ENCODE assay signal across 8 cellular contexts in the genomic region with DNA sequence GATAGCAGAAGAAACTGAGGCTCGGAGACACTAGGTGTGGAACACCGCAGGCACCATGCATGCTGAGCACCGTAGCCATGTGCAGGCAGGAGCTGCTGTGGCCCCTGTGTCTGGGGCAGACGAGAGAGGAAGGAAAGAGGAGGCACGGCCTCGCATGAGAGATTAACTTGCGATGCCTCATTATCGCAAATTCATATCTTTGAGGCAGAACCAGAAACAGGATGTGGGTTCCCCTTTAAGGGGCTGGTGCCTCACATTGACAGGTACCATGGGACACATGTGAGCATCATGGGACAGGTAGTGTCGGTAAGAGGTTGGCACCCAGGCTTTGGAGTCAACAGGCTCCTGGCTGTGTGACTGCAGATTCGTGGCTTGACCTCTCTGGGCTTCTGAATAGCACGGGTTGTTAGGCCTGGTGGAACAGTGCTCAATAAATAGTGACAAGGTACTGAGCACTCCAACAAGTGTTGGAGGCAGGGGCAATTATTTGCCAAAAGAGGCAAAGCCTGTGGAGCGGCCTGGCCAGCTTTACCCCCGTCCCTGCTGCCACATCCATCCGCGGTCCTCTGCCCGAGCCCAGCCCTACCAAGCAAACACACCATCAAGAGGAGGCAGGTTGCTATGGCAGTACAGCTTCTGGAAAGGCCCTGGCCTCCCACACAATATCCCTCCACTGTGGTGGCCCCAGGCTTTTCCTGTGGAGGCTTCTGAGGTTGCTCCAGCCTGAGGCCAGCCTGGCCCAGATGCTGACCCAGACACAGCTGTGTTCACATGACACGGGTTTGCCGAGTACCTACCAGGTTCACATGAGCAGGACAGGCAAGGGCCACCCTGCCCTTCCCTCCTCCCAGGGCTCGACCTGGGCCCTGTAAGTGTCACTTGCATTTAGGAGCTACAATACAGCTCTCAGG. TPM values are rescaled to one million over a fixed set of nuclear protein-coding genes. Genes with fewer than 3 reads are reported as not detected.
A peak's percentile ranks its signal among the peaks of the same experiment; 100 is the strongest.
DNase-seq lines count a peak whose midpoint lies in the region; ATAC-seq and TF ChIP-seq lines count a peak whose summit lies in the region.

No MANE protein-coding gene starts in this region.

- H3K4me1 ChIP-seq in endodermal cell (ENCODE audit: control insufficient read depth, insufficient read depth, low read length), result no peaks in the 10 kb centered on the region

- no peaks in the 10 kb centered on the region for H3K36me3 Mint-ChIP-seq in CD4-positive, alpha-beta T cell (ENCODE audit: low read depth)
- no peaks in the 10 kb centered on the region for H3K36me3 Mint-ChIP-seq in endodermal cell (ENCODE audit: low read depth)

- H3K27ac ChIP-seq in CD4-positive, alpha-beta T cell (ENCODE audit: low read depth, low read length), result peak overlapping the region; percentile 94
- no peak overlapping the region for H3K27ac ChIP-seq in endodermal cell (ENCODE audit: low read depth, low read length)

- peak overlapping the region; percentile 94 for H3K27ac Mint-ChIP-seq in CD4-positive, alpha-beta T cell
- peak overlapping the region; percentile 50 for H3K27ac Mint-ChIP-seq in endodermal cell

- peak; percentile 69 for ATAC-seq in CD4-positive, alpha-beta T cell (ENCODE audit: poor library complexity)
- ATAC-seq in HG02759 (IDR thresholded peaks at IDR 0.05; ENCODE audit: unreplicated experiment) (peak; percentile 49), GM19324 (IDR thresholded peaks at IDR 0.05; ENCODE audit: low FRiP score, unreplicated experiment) (no peak)

- WGBS in endodermal cell (ENCODE audit: insufficient coverage in 1 of 2, insufficient read length in 1 of 2), 2 experiments, result 92 to 93% methylated on average over 16 to 19 of the region's 19 CpGs

- H3K9ac ChIP-seq in endodermal cell (ENCODE audit: extremely low read depth, low read length, poor library complexity, severe bottlenecking), result no peak overlapping the region

- no peak overlapping the region for H3K4me3 ChIP-seq in endodermal cell (ENCODE audit: low read length)

- peak overlapping the region; percentile 80 for H3K4me3 Mint-ChIP-seq in CD4-positive, alpha-beta T cell
- H3K4me3 Mint-ChIP-seq in endodermal cell, result no peak overlapping the region

- intact Hi-C loops in CD4-positive, alpha-beta T cell (cut with DNase I, micrococcal nuclease), result loop anchor here in 1 of 2 experiments (1.0 to 2.0 kb wide), 5 partner anchors 19 to 84 kb away; partner anchors contain the start of genes EEIG1 and NAIF1

- no peaks in the 10 kb centered on the region for H3K9me3 Mint-ChIP-seq in CD4-positive, alpha-beta T cell
- H3K9me3 Mint-ChIP-seq in endodermal cell, result no peaks in the 10 kb centered on the region

- peak; percentile 75 to 89 (median 78) for DNase-seq in CD4-positive, alpha-beta T cell
- DNase-seq in activated CD4-positive, alpha-beta T cell treated with anti-CD3 and anti-CD28 coated beads for 1 hour, result peak; percentile 66
- DNase-seq in endodermal cell, result no peak
- DNase-seq in stimulated activated CD4-positive, alpha-beta T cell treated with anti-CD3 and anti-CD28 coated beads, TNF-alpha, amount 100 ng/mL, for 24 hours (ENCODE audit: low read depth in 3 of 3), result peak in 2 of 3 experiments; percentile 58 to 63
- no peak for DNase-seq in NCI-H82 treated with DMSO at 0.1 percent for 48 hours (lab: John Stamatoyannopoulos, UW; ENCODE audit: unreplicated experiment)
- DNase-seq in GOT3 (lab: John Stamatoyannopoulos, UW), result no peak

- H3K27me3 Mint-ChIP-seq in CD4-positive, alpha-beta T cell, result no peaks in the 10 kb centered on the region
- no peaks in the 10 kb centered on the region for H3K27me3 Mint-ChIP-seq in endodermal cell (ENCODE audit: insufficient read depth)

- H3K9me3 ChIP-seq in CD4-positive, alpha-beta T cell (ENCODE audit: control insufficient read depth, low read length), result no peaks in the 10 kb centered on the region
- no peaks in the 10 kb centered on the region for H3K9me3 ChIP-seq in endodermal cell (ENCODE audit: control insufficient read depth, low read length)

- CTCF ChIA-PET in CD4-positive, alpha-beta T cell (lab: Charles Lee), result interaction anchor here (0.8 to 6.4 kb wide), 10 partner anchors 8 to 292 kb away, joined by 3 to 41 read pairs (median 4); partner anchors contain the start of genes EEIG1, NAIF1, SLC25A25 and TOR2A

- H3K27me3 ChIP-seq in CD4-positive, alpha-beta T cell (ENCODE audit: control insufficient read depth, insufficient read depth, low read length), result no peaks in the 10 kb centered on the region
- no peaks in the 10 kb centered on the region for H3K27me3 ChIP-seq in endodermal cell (ENCODE audit: control insufficient read depth, insufficient read depth, low read length, poor library complexity, severe bottlenecking)

- H3K4me1 Mint-ChIP-seq in CD4-positive, alpha-beta T cell (ENCODE audit: low read depth), result peaks cover 92% of the 10 kb centered on the region
- H3K4me1 Mint-ChIP-seq in endodermal cell, result no peaks in the 10 kb centered on the region

- no peaks in the 10 kb centered on the region for H3K36me3 ChIP-seq in endodermal cell (ENCODE audit: control insufficient read depth, insufficient read depth, low read length)

- TF ChIP-seq CTCF in CD4-positive, alpha-beta T cell (IDR thresholded peaks at IDR 0.05), result no peak
- no peak for TF ChIP-seq CTCF in endodermal cell (conservative IDR thresholded peaks at IDR 0.05)

- POLR2A ChIA-PET in CD4-positive, alpha-beta T cell (lab: Charles Lee), result interaction anchor here (0.6 to 21.3 kb wide), 18 partner anchors 8 to 229 kb away, joined by 3 to 1020 read pairs (median 8); partner anchors contain the start of genes EEIG1, NAIF1 and SLC25A25

RNA-seq across cellular contexts. Expression of gene NAIF1, which starts 40.6 kb away (rescaled TPM):
- 10 to 100 TPM; 11.5 to 16.8 TPM for total RNA-seq in CD4-positive, alpha-beta T cell
- 1 to 10 TPM; 6.2 to 6.6 TPM for total RNA-seq in endodermal cell
- 7.9 TPM for polyA plus RNA-seq in endodermal cell (2013, experiment 1 of 2)
- polyA plus RNA-seq in endodermal cell (2013, experiment 2 of 2), result 7.3 TPM

RNA-seq across cellular contexts. Expression of gene SLC25A25, which starts 41.5 kb away (rescaled TPM):
- 10 to 100 TPM; 16.9 to 17.7 TPM for total RNA-seq in CD4-positive, alpha-beta T cell
- total RNA-seq in endodermal cell, result 10 to 100 TPM; 12.9 to 13.1 TPM
- 12.8 TPM for polyA plus RNA-seq in endodermal cell (2013, experiment 1 of 2)
- polyA plus RNA-seq in endodermal cell (2013, experiment 2 of 2), result 11.1 TPM

RNA-seq across cellular contexts. Expression of gene EEIG1, which starts 45.7 kb away (rescaled TPM):
- total RNA-seq in CD4-positive, alpha-beta T cell, result 100 to 1,000 TPM; 440 to 463 TPM
- 10 to 100 TPM; 56.7 to 60.8 TPM for total RNA-seq in endodermal cell
- polyA plus RNA-seq in endodermal cell (2013, experiment 1 of 2), result 21.5 TPM
- 20.4 TPM for polyA plus RNA-seq in endodermal cell (2013, experiment 2 of 2)

Comparison
In these comparisons a context has a peak if more than half of its experiments do, and no peak if none do; other contexts are left out.
1. DNase-seq: peak in CD4-positive, alpha-beta T cell (10 of 10), activated CD4-positive, alpha-beta T cell treated with anti-CD3 and anti-CD28 coated beads for 1 hour (single experiment) and stimulated activated CD4-positive, alpha-beta T cell treated with anti-CD3 and anti-CD28 coated beads, TNF-alpha, amount 100 ng/mL, for 24 hours (2 of 3); none in endodermal cell (single experiment), NCI-H82 treated with DMSO at 0.1 percent for 48 hours (single experiment) and GOT3 (single experiment).
2. RNA of gene EEIG1, which starts 45.7 kb away (total RNA-seq): 440 to 463 TPM in CD4-positive, alpha-beta T cell; 56.7 to 60.8 TPM in endodermal cell; every median in the first group is over 4 times any median in the second.